ENCODE assay signal across 17 cellular contexts in genomic region chrX:110491846-110492620, GRCh38.
DNase-seq lines count a peak whose midpoint lies in the region; ATAC-seq lines count a peak whose summit lies in the region.
"Had no signal": no experiment of that assay in that cellular context is flagged by ENCODE, and none has a peak within 500 bp of the region (broad histone marks: within the 10 kb centered on the region; RNA-seq: fewer than 3 reads in every experiment).

No MANE protein-coding gene starts in this region.

- H2BK120ac ChIP-seq in mesendoderm (ENCODE audit: low read depth, low read length), result no peak overlapping the region

- DNase-seq in DMS79 (lab: John Stamatoyannopoulos, UW), result peak; percentile 22
- no peak for DNase-seq in DMS79 treated with DMSO at 0.1 percent for 48 hours (lab: John Stamatoyannopoulos, UW)
- peak; percentile 61 for DNase-seq in LHCN-M2 (ENCODE audit: low read depth)
- peak; percentile 84 for DNase-seq in NCI-H748 (lab: John Stamatoyannopoulos, UW; ENCODE audit: unreplicated experiment)
- no peak for DNase-seq in left lobe of liver (ENCODE audit: low spot score)
- DNase-seq in SIG-M5 (lab: John Stamatoyannopoulos, UW), result no peak
- no peak for DNase-seq in mesendoderm
- DNase-seq: CD8-positive, alpha-beta T cell; GF-D8; NCI-H1694 treated with DMSO at 0.1 percent for 48 hours; NCI-H526; T-cell; T-helper 9 cell had no signal

- no peak overlapping the region for H4K5ac ChIP-seq in mesendoderm (ENCODE audit: low read length)

- no peaks in the 10 kb centered on the region for H3K79me2 ChIP-seq in mesendoderm (ENCODE audit: control insufficient read depth, insufficient read depth, low read length)

- H3K36me3 ChIP-seq in iPS-15b (ENCODE audit: control insufficient read depth, insufficient read depth, low read length) (no peaks in the 10 kb centered on the region), mesendoderm (ENCODE audit: control insufficient read depth, insufficient read depth, low read length) (no peaks in the 10 kb centered on the region)

- no peak overlapping the region for H3K56ac ChIP-seq in mesendoderm (ENCODE audit: low read length)

- H3K4me2 ChIP-seq in mesendoderm (ENCODE audit: low read length), result no peak overlapping the region

- no peaks in the 10 kb centered on the region for H3K9me3 ChIP-seq in iPS-15b (ENCODE audit: control insufficient read depth, insufficient read depth, low read length)

- H3K18ac ChIP-seq in mesendoderm (ENCODE audit: low read length), result no peak overlapping the region

- ATAC-seq in left lobe of liver, result no peak
- ATAC-seq: CD8-positive, alpha-beta T cell; K562; T-cell had no signal

- H3K23ac ChIP-seq in mesendoderm (ENCODE audit: low read length), result no peak overlapping the region

- no peak overlapping the region for H2AK5ac ChIP-seq in mesendoderm (ENCODE audit: low read length)

- H3K79me1 ChIP-seq in mesendoderm (ENCODE audit: low read length), result no peaks in the 10 kb centered on the region

- WGBS in mesendoderm (ENCODE audit: extremely low coverage, insufficient coverage, low lambda C conversion rate), result no CpG with 5 or more reads among the region's 8 CpGs

- H3K27ac ChIP-seq in mesendoderm (ENCODE audit: low read depth, low read length), result no peak overlapping the region
- H3K27ac ChIP-seq: 22Rv1, SK-N-MC had no signal

- H3K4me3 ChIP-seq in iPS-15b (ENCODE audit: low read depth, low read length), result no peak overlapping the region
- H3K4me3 ChIP-seq in mesendoderm (ENCODE audit: low read length), result no peak overlapping the region
- H3K4me3 ChIP-seq: K562, SK-N-MC had no signal

- H2BK5ac ChIP-seq in mesendoderm (ENCODE audit: low read length), result no peak overlapping the region

- H3K27me3 ChIP-seq in iPS-15b (ENCODE audit: control insufficient read depth, insufficient read depth, low read length) (no peaks in the 10 kb centered on the region), mesendoderm (ENCODE audit: insufficient read depth, low read length, poor library complexity) (no peaks in the 10 kb centered on the region)

- H3K4ac ChIP-seq in mesendoderm (ENCODE audit: low read depth, low read length), result no peak overlapping the region

- no peak overlapping the region for H4K8ac ChIP-seq in mesendoderm (ENCODE audit: low read depth, low read length)

- H3K4me1 ChIP-seq in iPS-15b (ENCODE audit: control insufficient read depth, insufficient read depth, low read length) (no peaks in the 10 kb centered on the region), mesendoderm (ENCODE audit: control insufficient read depth, low read depth, low read length) (no peaks in the 10 kb centered on the region)

- no peak overlapping the region for H2BK15ac ChIP-seq in mesendoderm (replicated peaks; ENCODE audit: low read depth)

- peak overlapping the region; percentile 10 for H3K9ac ChIP-seq in iPS-15b (ENCODE audit: low read depth, low read length)
- no peak overlapping the region for H3K9ac ChIP-seq in mesendoderm (ENCODE audit: low read length)

Comparison
In these comparisons a context has a peak if more than half of its experiments do, and no peak if none do; other contexts are left out.
1. DNase-seq: peak in DMS79 (single experiment), LHCN-M2 (single experiment) and NCI-H748 (single experiment); none in DMS79 treated with DMSO at 0.1 percent for 48 hours (single experiment), left lobe of liver (single experiment), SIG-M5 (single experiment) and mesendoderm (single experiment).